18 cellular contexts compared by ENCODE assay signal in genomic region chr22:21031545-21032036, GRCh38. TPM values are rescaled to one million over a fixed set of nuclear protein-coding genes. Genes with fewer than 3 reads are reported as not detected.
DNase-seq lines count a peak whose midpoint lies in the region; ATAC-seq and TF ChIP-seq lines count a peak whose summit lies in the region.
"Had no signal": no experiment of that assay in that cellular context is flagged by ENCODE, and none has a peak within 500 bp of the region (broad histone marks: within the 10 kb centered on the region; RNA-seq: fewer than 3 reads in every experiment).

No MANE protein-coding gene starts in this region.

- peak overlapping the region in 6 of 11 experiments; percentile 21 to 48 (median 35); a peak in 6 of 22 replicates for H3K4me2 ChIP-seq in BLaER1 treated with 17β-estradiol and CSF1 and Interleukin-3, amounts not matched to agents 10 nM and 100 nM

- no peaks in the 10 kb centered on the region for H3K36me3 ChIP-seq in BLaER1 treated with 17β-estradiol and CSF1 and Interleukin-3, amounts not matched to agents 10 nM and 100 nM
- no peaks in the 10 kb centered on the region for H3K36me3 ChIP-seq in rectal smooth muscle tissue (ENCODE audit: control insufficient read depth, insufficient read depth, low read length)
- H3K36me3 ChIP-seq: gastrocnemius medialis, Peyer's patch had no signal

- CTCF ChIA-PET in WTC11 (lab: Charles Lee) = interaction anchor here (0.9 to 2.1 kb wide), 2 partner anchors 10 to 146 kb away, joined by 3 to 16 read pairs; no protein-coding TSS in a partner anchor

- H3K9ac ChIP-seq in BLaER1 treated with 17β-estradiol and CSF1 and Interleukin-3, amounts not matched to agents 10 nM and 100 nM = no peak overlapping the region
- H3K9ac ChIP-seq in rectal smooth muscle tissue (ENCODE audit: low read length) = no peak overlapping the region

- peaks cover 33% of the 10 kb centered on the region for H3K27me3 Mint-ChIP-seq in WTC11 (ENCODE audit: low read depth)

- ATAC-seq in WTC11 (no peak), HG03175 (IDR thresholded peaks at IDR 0.05; ENCODE audit: unreplicated experiment) (no peak)

- DNase-seq in WTC11 (ENCODE audit: low spot score) (no peak), fibroblast of villous mesenchyme (ENCODE audit: low read depth) (no peak), retina (no peak), globus pallidus (ENCODE audit: low spot score) (no peak)
- DNase-seq in activated effector memory CD4-positive, alpha-beta T cell treated with anti-CD3 and anti-CD28 coated beads, Interleukin-2, amount 50 U/mL, for 16 hours = no peak
- DNase-seq: activated CD8-positive, alpha-beta T cell treated with anti-CD3 and anti-CD28 coated beads, Interleukin-2, amount 10 ng/mL, durations not matched to agents 7 days and 5 days; activated effector memory CD4-positive, alpha-beta T cell treated with Interleukin-2 at 50 U/mL for 16 hours; effector memory CD8-positive, alpha-beta T cell; HFFc6; NCI-H187; NCI-H510A treated with DMSO at 0.1 percent for 48 hours; Peyer's patch; stimulated activated naive CD8-positive, alpha-beta T cell treated with anti-CD3 and anti-CD28 coated beads, Interleukin-15, amount 100 ng/mL, for 72 hours had no signal

- POLR2A ChIA-PET in WTC11 (lab: Charles Lee) = no interaction called here

- H3K4me3 ChIP-seq in BLaER1 treated with 17β-estradiol and CSF1 and Interleukin-3, amounts not matched to agents 10 nM and 100 nM = no peak overlapping the region
- peak overlapping the region; percentile 43 for H3K4me3 ChIP-seq in fibroblast of villous mesenchyme (ENCODE audit: low read depth, low read length)
- peak overlapping the region; percentile 10 for H3K4me3 ChIP-seq in rectal smooth muscle tissue (ENCODE audit: low read length)

- TF ChIP-seq CTCF in WTC11 (IDR thresholded peaks at IDR 0.05) = no peak
- TF ChIP-seq CTCF in fibroblast of villous mesenchyme (IDR thresholded peaks at IDR 0.05; ENCODE audit: insufficient read depth, low read depth, low read length) = no peak

- no peaks in the 10 kb centered on the region for H3K9me3 ChIP-seq in BLaER1 treated with 17β-estradiol and CSF1 and Interleukin-3, amounts not matched to agents 10 nM and 100 nM (replicated peaks in 1 of 11)
- H3K9me3 ChIP-seq: gastrocnemius medialis, Peyer's patch had no signal

- no peak overlapping the region for H3K27ac Mint-ChIP-seq in WTC11
- H3K27ac Mint-ChIP-seq: activated CD8-positive, alpha-beta T cell treated with anti-CD3 and anti-CD28 coated beads, Interleukin-2, amount 10 ng/mL, durations not matched to agents 7 days and 5 days; effector memory CD8-positive, alpha-beta T cell; HFFc6 had no signal

- peaks cover 20 to 36% (median 30%) of the 10 kb centered on the region in 11 experiments for H3K27me3 ChIP-seq in BLaER1 treated with 17β-estradiol and CSF1 and Interleukin-3, amounts not matched to agents 10 nM and 100 nM
- peaks cover 12% of the 10 kb centered on the region for H3K27me3 ChIP-seq in rectal smooth muscle tissue (ENCODE audit: control insufficient read depth, insufficient read depth, low read length)

- peaks cover 0 to 16% (median 9%) of the 10 kb centered on the region in 10 experiments; a peak in 13 of 20 replicates for H3K4me1 ChIP-seq in BLaER1 treated with 17β-estradiol and CSF1 and Interleukin-3, amounts not matched to agents 10 nM and 100 nM
- H3K4me1 ChIP-seq in rectal smooth muscle tissue (ENCODE audit: control insufficient read depth, insufficient read depth, low read length) = no peaks in the 10 kb centered on the region

- H3K36me3 Mint-ChIP-seq in WTC11 = no peaks in the 10 kb centered on the region

- no peaks in the 10 kb centered on the region for H3K9me3 Mint-ChIP-seq in WTC11
- H3K9me3 Mint-ChIP-seq: effector memory CD8-positive, alpha-beta T cell; HFFc6; stimulated activated naive CD8-positive, alpha-beta T cell treated with anti-CD3 and anti-CD28 coated beads, Interleukin-15, amount 100 ng/mL, for 72 hours had no signal

- H4K20me1 ChIP-seq in BLaER1 treated with 17β-estradiol and CSF1 and Interleukin-3, amounts not matched to agents 10 nM and 100 nM = peaks cover 0 to 15% (median 0%) of the 10 kb centered on the region in 11 experiments; a peak in 2 of 22 replicates

- H3K4me1 Mint-ChIP-seq in WTC11 = peaks cover 6% of the 10 kb centered on the region

- peak overlapping the region; percentile 68 for H3K4me3 Mint-ChIP-seq in WTC11
- H3K4me3 Mint-ChIP-seq: HFFc6 had no signal

- no peak overlapping the region for H3K27ac ChIP-seq in BLaER1 treated with 17β-estradiol and CSF1 and Interleukin-3, amounts not matched to agents 10 nM and 100 nM
- H3K27ac ChIP-seq in rectal smooth muscle tissue (ENCODE audit: low read depth, low read length) = no peak overlapping the region
- H3K27ac ChIP-seq: gastrocnemius medialis, Peyer's patch had no signal

TF ChIP-seq in WTC11, 78 proteins besides CTCF, POLR2A, EP300 and RAD21:
- no peak for TF ChIP-seq ZSCAN18 (CRISPR knock-in tag; IDR thresholded peaks at IDR 0.05)
- TF ChIP-seq IRF2 (CRISPR knock-in tag; IDR thresholded peaks at IDR 0.05; ENCODE audit: borderline replicate concordance, low read depth) = no peak
- TF ChIP-seq, protein P1, sequence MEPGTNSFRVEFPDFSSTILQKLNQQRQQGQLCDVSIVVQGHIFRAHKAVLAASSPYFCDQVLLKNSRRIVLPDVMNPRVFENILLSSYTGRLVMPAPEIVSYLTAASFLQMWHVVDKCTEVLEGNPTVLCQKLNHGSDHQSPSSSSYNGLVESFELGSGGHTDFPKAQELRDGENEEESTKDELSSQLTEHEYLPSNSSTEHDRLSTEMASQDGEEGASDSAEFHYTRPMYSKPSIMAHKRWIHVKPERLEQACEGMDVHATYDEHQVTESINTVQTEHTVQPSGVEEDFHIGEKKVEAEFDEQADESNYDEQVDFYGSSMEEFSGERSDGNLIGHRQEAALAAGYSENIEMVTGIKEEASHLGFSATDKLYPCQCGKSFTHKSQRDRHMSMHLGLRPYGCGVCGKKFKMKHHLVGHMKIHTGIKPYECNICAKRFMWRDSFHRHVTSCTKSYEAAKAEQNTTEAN (CRISPR knock-in tag; IDR thresholded peaks at IDR 0.05) = no peak
- TF ChIP-seq RELA (CRISPR knock-in tag; IDR thresholded peaks at IDR 0.05; ENCODE audit: borderline replicate concordance) = no peak
- TF ChIP-seq USF1 (CRISPR knock-in tag; IDR thresholded peaks at IDR 0.05) = no peak
- TF ChIP-seq FOXK1 (CRISPR knock-in tag; IDR thresholded peaks at IDR 0.05) = no peak
- TF ChIP-seq, protein P2, sequence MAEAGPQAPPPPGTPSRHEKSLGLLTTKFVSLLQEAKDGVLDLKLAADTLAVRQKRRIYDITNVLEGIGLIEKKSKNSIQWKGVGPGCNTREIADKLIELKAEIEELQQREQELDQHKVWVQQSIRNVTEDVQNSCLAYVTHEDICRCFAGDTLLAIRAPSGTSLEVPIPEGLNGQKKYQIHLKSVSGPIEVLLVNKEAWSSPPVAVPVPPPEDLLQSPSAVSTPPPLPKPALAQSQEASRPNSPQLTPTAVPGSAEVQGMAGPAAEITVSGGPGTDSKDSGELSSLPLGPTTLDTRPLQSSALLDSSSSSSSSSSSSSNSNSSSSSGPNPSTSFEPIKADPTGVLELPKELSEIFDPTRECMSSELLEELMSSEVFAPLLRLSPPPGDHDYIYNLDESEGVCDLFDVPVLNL (CRISPR knock-in tag; IDR thresholded peaks at IDR 0.05; ENCODE audit: borderline replicate concordance, low read depth) = no peak
- TF ChIP-seq OVOL2 (CRISPR knock-in tag; IDR thresholded peaks at IDR 0.05; ENCODE audit: borderline replicate concordance) = no peak
- no peak for TF ChIP-seq MLX (CRISPR knock-in tag; IDR thresholded peaks at IDR 0.05)
TF ChIP-seq in WTC11: peak in this region for 0.

RNA-seq across cellular contexts. Expression of gene SLC7A4, which starts 0.8 kb away (rescaled TPM):
- total RNA-seq in WTC11 (2021) = 0.21 to 0.50 TPM (median 0.37 TPM) in 3 replicates
- total RNA-seq in fibroblast of villous mesenchyme = 0.32 and 2.2 TPM in 2 replicates
- total RNA-seq: gastrocnemius medialis had no signal

RNA-seq across cellular contexts. Expression of gene LRRC74B, which starts 14.2 kb away (rescaled TPM):
- total RNA-seq in WTC11 (2021) (not detected in 3 replicates), fibroblast of villous mesenchyme (not detected in 2 replicates)
- total RNA-seq: activated CD8-positive, alpha-beta T cell treated with anti-CD3 and anti-CD28 coated beads, Interleukin-2, amount 10 ng/mL, durations not matched to agents 7 days and 5 days; gastrocnemius medialis; HFFc6; omental fat pad; Peyer's patch had no signal

RNA-seq across cellular contexts. Expression of gene P2RX6, which starts 16.6 kb away (rescaled TPM):
- total RNA-seq in WTC11 (2021) (0.13 to 0.69 TPM (median 0.30 TPM) in 3 replicates), fibroblast of villous mesenchyme (1.3 and 3.5 TPM in 2 replicates)

RNA-seq across cellular contexts. Expression of gene THAP7, which starts 29.7 kb away (rescaled TPM):
- total RNA-seq in WTC11 (2021) (18.7 to 23.9 TPM (median 19.3 TPM) in 3 replicates), fibroblast of villous mesenchyme (21.6 and 22.9 TPM in 2 replicates)

RNA-seq across cellular contexts. Expression of gene LZTR1, which starts 49.5 kb away (rescaled TPM):
- total RNA-seq in WTC11 (2021) (38.3 to 44.5 TPM (median 40.1 TPM) in 3 replicates), fibroblast of villous mesenchyme (55.1 and 60.9 TPM in 2 replicates)

Comparison
In these comparisons a context has a peak if more than half of its experiments do, and no peak if none do; other contexts are left out.
1. H3K4me3 ChIP-seq: peak in fibroblast of villous mesenchyme (single experiment) and rectal smooth muscle tissue (single experiment); none in BLaER1 treated with 17β-estradiol and CSF1 and Interleukin-3, amounts not matched to agents 10 nM and 100 nM (0 of 10).